In genomic region chr1:111739984-111740765, GRCh38 we compare ENCODE assay signal across 8 cellular contexts. TPM values are rescaled to one million over a fixed set of nuclear protein-coding genes. Genes with fewer than 3 reads are reported as not detected.
DNase-seq lines count a peak whose midpoint lies in the region; ATAC-seq lines count a peak whose summit lies in the region.

No MANE protein-coding gene starts in this region.

- H3K9me3 Mint-ChIP-seq in activated naive CD8-positive, alpha-beta T cell treated with anti-CD3 and anti-CD28 coated beads for 36 hours, result no peaks in the 10 kb centered on the region

- H3K27me3 ChIP-seq in neuronal stem cell (ENCODE audit: control insufficient read depth in 3 of 3, insufficient read depth in 3 of 3, low read depth in 1 of 3, low read length in 3 of 3), result peaks cover 0 to 2% (median 0%) of the 10 kb centered on the region in 3 experiments

- peak overlapping the region; percentile 84 for H3K4me3 Mint-ChIP-seq in activated naive CD8-positive, alpha-beta T cell treated with anti-CD3 and anti-CD28 coated beads for 36 hours

- no peak overlapping the region for H2BK15ac ChIP-seq in neuronal stem cell (ENCODE audit: low read length)

- H3K27ac Mint-ChIP-seq in activated naive CD8-positive, alpha-beta T cell treated with anti-CD3 and anti-CD28 coated beads for 36 hours, result no peak overlapping the region

- H3K36me3 ChIP-seq in neuronal stem cell (replicated peaks in 1 of 2; ENCODE audit: control insufficient read depth in 2 of 2, insufficient read depth in 2 of 2, low read length in 2 of 2), result no peaks in the 10 kb centered on the region

- no peaks in the 10 kb centered on the region for H3K36me3 Mint-ChIP-seq in activated naive CD8-positive, alpha-beta T cell treated with anti-CD3 and anti-CD28 coated beads for 36 hours

- peak overlapping the region; percentile 55 to 66 for H3K4me3 ChIP-seq in neuronal stem cell (ENCODE audit: low read length in 2 of 2)

- H3K18ac ChIP-seq in neuronal stem cell (ENCODE audit: low read length), result peak overlapping the region; percentile 88

- no peak overlapping the region for H3K4ac ChIP-seq in neuronal stem cell (ENCODE audit: low read length)

- H2AFZ ChIP-seq in neuronal stem cell (ENCODE audit: low read length), result peak overlapping the region; percentile 94

- no peak overlapping the region for H3K23ac ChIP-seq in neuronal stem cell (ENCODE audit: low read depth, low read length, poor library complexity)

- WGBS in neuronal stem cell (ENCODE audit: extremely low coverage in 2 of 2, insufficient read length in 2 of 2, insufficient replicate concordance in 1 of 2), 2 donors, result no CpG with 5 or more reads among the region's 55 CpGs

- intact Hi-C loops in Right ventricle myocardium superior (cut with DNase I), result no loop called here

- no peaks in the 10 kb centered on the region for H3K9me3 ChIP-seq in neuronal stem cell (replicated peaks in 1 of 2; ENCODE audit: control insufficient read depth in 2 of 2, insufficient read depth in 1 of 2, low read depth in 1 of 2, low read length in 2 of 2)

- H3K4me2 ChIP-seq in neuronal stem cell (ENCODE audit: insufficient read depth, low read length, poor library complexity, severe bottlenecking), result peak overlapping the region; percentile 98

- H3K14ac ChIP-seq in neuronal stem cell (ENCODE audit: low read length), result no peak overlapping the region

- no peak overlapping the region for H2AK5ac ChIP-seq in neuronal stem cell (ENCODE audit: low read depth, low read length)

- H3K9ac ChIP-seq in neuronal stem cell (ENCODE audit: low read depth, low read length, poor library complexity), result peak overlapping the region; percentile 75

- H4K8ac ChIP-seq in neuronal stem cell (ENCODE audit: low read depth, low read length), result no peak overlapping the region

- peak overlapping the region; percentile 40 for H4K91ac ChIP-seq in neuronal stem cell (ENCODE audit: low read depth, low read length, poor library complexity)

- no peak overlapping the region for H2BK5ac ChIP-seq in neuronal stem cell (ENCODE audit: low read length)

- peaks cover 18% of the 10 kb centered on the region for H3K4me1 Mint-ChIP-seq in activated naive CD8-positive, alpha-beta T cell treated with anti-CD3 and anti-CD28 coated beads for 36 hours

- H2BK120ac ChIP-seq in neuronal stem cell (ENCODE audit: low read depth, low read length), result no peak overlapping the region

- H3K27ac ChIP-seq in neuronal stem cell (replicated peaks; ENCODE audit: low read length), result peak overlapping the region; percentile 90

- peaks cover 27 to 31% of the 10 kb centered on the region in 2 donors for H3K4me1 ChIP-seq in neuronal stem cell (ENCODE audit: control insufficient read depth in 2 of 2, insufficient read depth in 1 of 2, low read depth in 1 of 2, low read length in 2 of 2)

- H2BK12ac ChIP-seq in neuronal stem cell (ENCODE audit: low read length), result no peak overlapping the region

- H3K79me1 ChIP-seq in neuronal stem cell (ENCODE audit: low read depth, low read length), result peaks cover 4% of the 10 kb centered on the region

- peaks cover 44% of the 10 kb centered on the region for H3K27me3 Mint-ChIP-seq in activated naive CD8-positive, alpha-beta T cell treated with anti-CD3 and anti-CD28 coated beads for 36 hours

- ATAC-seq in Right ventricle myocardium superior (ENCODE audit: poor library complexity) (peak; percentile 61), HG02938 (IDR thresholded peaks at IDR 0.05; ENCODE audit: unreplicated experiment) (no peak), HG03139 (IDR thresholded peaks at IDR 0.05; ENCODE audit: unreplicated experiment) (no peak)

- peak; percentile 41 for DNase-seq in NCI-H2029 (lab: John Stamatoyannopoulos, UW)
- no peak for DNase-seq in NCI-H2029 treated with DMSO at 0.1 percent for 48 hours (lab: John Stamatoyannopoulos, UW)
- DNase-seq in NCI-H1930 (lab: John Stamatoyannopoulos, UW), result peak; percentile 60 to 68
- DNase-seq in activated naive CD8-positive, alpha-beta T cell treated with anti-CD3 and anti-CD28 coated beads for 36 hours, result peak; percentile 30
- peak; percentile 87 for DNase-seq in Right ventricle myocardium superior
- DNase-seq in neuronal stem cell (ENCODE audit: low spot score), result peak; percentile 85

RNA-seq across cellular contexts. Expression of gene INKA2, which starts 1.0 kb away (rescaled TPM):
- total RNA-seq in activated naive CD8-positive, alpha-beta T cell treated with anti-CD3 and anti-CD28 coated beads for 36 hours, result under 1 TPM; 0.56 to 0.84 TPM
- 28.4 TPM for total RNA-seq in Right ventricle myocardium superior
- 2.6 TPM for polyA plus RNA-seq in neuronal stem cell (2013, experiment 1 of 2)
- 2.6 TPM for polyA plus RNA-seq in neuronal stem cell (2013, experiment 2 of 2)

RNA-seq across cellular contexts. Expression of gene DDX20, which starts 15.5 kb away (rescaled TPM):
- total RNA-seq in activated naive CD8-positive, alpha-beta T cell treated with anti-CD3 and anti-CD28 coated beads for 36 hours, result 10 to 100 TPM; 21.5 to 21.8 TPM
- 5.8 TPM for total RNA-seq in Right ventricle myocardium superior
- polyA plus RNA-seq in neuronal stem cell (2013, experiment 1 of 2), result 11.3 TPM
- polyA plus RNA-seq in neuronal stem cell (2013, experiment 2 of 2), result 11.2 TPM

Comparison
In these comparisons a context has a peak if more than half of its experiments do, and no peak if none do; other contexts are left out.
1. RNA of gene INKA2, which starts 1.0 kb away (total RNA-seq): 28.4 TPM in Right ventricle myocardium superior (single experiment); 0.56 to 0.84 TPM in activated naive CD8-positive, alpha-beta T cell treated with anti-CD3 and anti-CD28 coated beads for 36 hours; every median in the first group is over 10 times any median in the second.